In genomic region chr9:79877943-79878612, GRCh38 we compare ENCODE assay signal across 15 cellular contexts.
A peak's percentile ranks its signal among the peaks of the same experiment; 100 is the strongest.
DNase-seq lines count a peak whose midpoint lies in the region; ATAC-seq and TF ChIP-seq lines count a peak whose summit lies in the region.
"Had no signal": no experiment of that assay in that cellular context is flagged by ENCODE, and none has a peak within 500 bp of the region (broad histone marks: within the 10 kb centered on the region; RNA-seq: fewer than 3 reads in every experiment).

No MANE protein-coding gene starts in this region.

- H3K27ac ChIP-seq in effector memory CD4-positive, alpha-beta T cell (ENCODE audit: insufficient read depth, low read length, poor library complexity, severe bottlenecking) = no peak overlapping the region
- H3K27ac ChIP-seq: epithelial cell of prostate, sigmoid colon, SK-N-MC, thyroid gland had no signal

- peak; percentile 8 for DNase-seq in foreskin melanocyte
- no peak for DNase-seq in osteocyte (ENCODE audit: extremely low spot score, unreplicated experiment)
- DNase-seq in AG08395 (ENCODE audit: low spot score) = no peak
- no peak for DNase-seq in effector memory CD4-positive, alpha-beta T cell
- DNase-seq in posterior vena cava (ENCODE audit: low spot score) = no peak
- DNase-seq: activated CD4-positive, alpha-beta T cell treated with anti-CD3 and anti-CD28 coated beads for 48 hours; BE2C; sigmoid colon; thyroid gland had no signal

- no peak overlapping the region for H3K4me3 Mint-ChIP-seq in osteocyte (ENCODE audit: unreplicated experiment)

- H3K36me3 ChIP-seq in effector memory CD4-positive, alpha-beta T cell (ENCODE audit: control insufficient read depth, insufficient read depth, low read length) = no peaks in the 10 kb centered on the region
- H3K36me3 ChIP-seq: BE2C, sigmoid colon, thyroid gland had no signal

- H3K9me3 ChIP-seq in effector memory CD4-positive, alpha-beta T cell (ENCODE audit: control insufficient read depth, low read length) = no peaks in the 10 kb centered on the region
- H3K9me3 ChIP-seq: BE2C, thyroid gland had no signal

- no peak overlapping the region for H3K4me3 ChIP-seq in effector memory CD4-positive, alpha-beta T cell (ENCODE audit: insufficient read depth, low read depth, low read length, poor library complexity, severe bottlenecking)
- H3K4me3 ChIP-seq: sigmoid colon, SK-N-MC, thyroid gland had no signal

- no peaks in the 10 kb centered on the region for H3K27me3 ChIP-seq in effector memory CD4-positive, alpha-beta T cell (replicated peaks; ENCODE audit: control insufficient read depth, insufficient read depth, low read length, poor library complexity, severe bottlenecking)
- H3K27me3 ChIP-seq: BE2C, sigmoid colon, thyroid gland had no signal

- no peak for TF ChIP-seq CTCF in osteocyte (IDR thresholded peaks at IDR 0.05)

- no peak overlapping the region for H3K27ac Mint-ChIP-seq in osteocyte (ENCODE audit: unreplicated experiment)
- H3K27ac Mint-ChIP-seq: activated T-helper 2 cell treated with anti-CD3 and anti-CD28 coated beads, Interferon-gamma antibody, Interleukin-2, Interleukin-4, amounts not matched to agents 10 μg/mL and 5 μg/mL and 100 μg/mL, durations not matched to agents 14 hours and 24 hours and 36 hours had no signal

- peaks cover 10% of the 10 kb centered on the region for H3K27me3 Mint-ChIP-seq in osteocyte (ENCODE audit: unreplicated experiment)

- peaks cover 10% of the 10 kb centered on the region for H3K4me1 ChIP-seq in effector memory CD4-positive, alpha-beta T cell (ENCODE audit: control insufficient read depth, insufficient read depth, low read length, poor library complexity, severe bottlenecking)
- H3K4me1 ChIP-seq: BE2C, sigmoid colon, thyroid gland had no signal

- peaks cover 9% of the 10 kb centered on the region for H3K9me3 Mint-ChIP-seq in osteocyte (ENCODE audit: unreplicated experiment)
- H3K9me3 Mint-ChIP-seq: activated T-helper 2 cell treated with anti-CD3 and anti-CD28 coated beads, Interferon-gamma antibody, Interleukin-2, Interleukin-4, amounts not matched to agents 10 μg/mL and 5 μg/mL and 100 μg/mL, durations not matched to agents 14 hours and 24 hours and 36 hours had no signal

- peaks cover 3% of the 10 kb centered on the region for H3K36me3 Mint-ChIP-seq in osteocyte (ENCODE audit: unreplicated experiment)

- intact Hi-C loops in posterior vena cava (cut with DNase I) = no loop called here

- peak; percentile 53 for ATAC-seq in GM18498 (IDR thresholded peaks at IDR 0.05; ENCODE audit: unreplicated experiment)
- peak; percentile 63 for ATAC-seq in GM21825 (IDR thresholded peaks at IDR 0.05; ENCODE audit: unreplicated experiment)
- peak; percentile 62 for ATAC-seq in HG03571 (IDR thresholded peaks at IDR 0.05; ENCODE audit: unreplicated experiment)

- H3K4me1 Mint-ChIP-seq in osteocyte (ENCODE audit: unreplicated experiment) = peaks cover 6% of the 10 kb centered on the region
